11 cellular contexts compared by ENCODE assay signal in the genomic region with DNA sequence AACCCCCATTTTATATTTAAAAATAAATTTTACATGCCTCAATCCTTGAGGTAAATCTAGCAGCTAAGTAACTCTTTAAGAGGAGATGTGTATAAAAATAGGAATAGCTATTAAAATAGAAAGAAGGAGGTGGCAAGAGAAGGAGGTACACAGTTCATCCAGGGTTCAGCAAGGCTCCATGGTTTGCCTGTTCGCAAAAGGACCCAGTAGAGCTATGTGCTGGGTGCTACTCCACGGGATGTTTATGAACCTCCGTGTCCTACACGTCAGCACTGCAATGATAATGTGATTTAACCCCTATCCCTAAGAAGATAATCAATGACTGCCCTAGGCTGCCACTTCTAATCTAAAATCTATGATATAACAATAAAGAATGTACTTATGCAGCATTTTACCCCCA. TPM values are rescaled to one million over a fixed set of nuclear protein-coding genes. Genes with fewer than 3 reads are reported as not detected.
DNase-seq lines count a peak whose midpoint lies in the region; TF ChIP-seq lines count a peak whose summit lies in the region.
"Had no signal": no experiment of that assay in that cellular context is flagged by ENCODE, and none has a peak within 500 bp of the region (broad histone marks: within the 10 kb centered on the region; RNA-seq: fewer than 3 reads in every experiment).

No MANE protein-coding gene starts in this region.

- peaks cover 13% of the 10 kb centered on the region for H3K4me1 Mint-ChIP-seq in nephron

- intact Hi-C loops in ascending aorta (cut with DNase I), result loop anchor here (2.0 to 5.0 kb wide), 2 partner anchors 36 to 51 kb away; a partner anchor contains a TSS

- H4K20me1 ChIP-seq in BLaER1, result peaks cover 32% of the 10 kb centered on the region

- H3K9ac ChIP-seq in BLaER1, result no peak overlapping the region

- peak overlapping the region; percentile 86 for H3K4me2 ChIP-seq in BLaER1

- H3K36me3 ChIP-seq in BLaER1 (no peaks in the 10 kb centered on the region), ascending aorta (no peaks in the 10 kb centered on the region)

- no peak overlapping the region for H3K27ac ChIP-seq in BLaER1
- peak overlapping the region in 1 of 2 donors; percentile 58 for H3K27ac ChIP-seq in ascending aorta
- no peak overlapping the region for H3K27ac ChIP-seq in substantia nigra (ENCODE audit: low read depth, low read length, poor library complexity, severe bottlenecking)

- peaks cover 19% of the 10 kb centered on the region for H3K27me3 Mint-ChIP-seq in nephron (ENCODE audit: low read depth)

- TF ChIP-seq CTCF in GM12865 (IDR thresholded peaks at IDR 0.05; ENCODE audit: insufficient read depth, low read depth, low read length, missing control alignments) (no peak), ascending aorta (IDR thresholded peaks at IDR 0.05) (no peak), nephron (IDR thresholded peaks at IDR 0.05; ENCODE audit: unreplicated experiment in 3 of 3) (no peak)

- no peaks in the 10 kb centered on the region for H3K9me3 ChIP-seq in BLaER1
- H3K9me3 ChIP-seq in ascending aorta, result no peaks in the 10 kb centered on the region

- H3K4me3 Mint-ChIP-seq in nephron, result peak overlapping the region; percentile 78 to 84 (median 83)

- 0 out of 2 replicates have a peak, but pooled peaks cover 7% of the 10 kb centered on the region for H3K27me3 ChIP-seq in BLaER1
- H3K27me3 ChIP-seq in ascending aorta, result no peaks in the 10 kb centered on the region

- H3K27ac Mint-ChIP-seq in nephron, result no peak overlapping the region

- H3K9me3 Mint-ChIP-seq in nephron, result no peaks in the 10 kb centered on the region

- H3K4me1 ChIP-seq in BLaER1 (peaks cover 42% of the 10 kb centered on the region), ascending aorta (peaks cover 0 to 6% of the 10 kb centered on the region in 2 donors)

- in situ Hi-C loops in G401 (cut with HindIII; ENCODE audit: low sequenced_read_pairs), result no loop called here

- peak overlapping the region; percentile 84; the same call in 1 of the 2 replicates for H3K4me3 ChIP-seq in BLaER1
- peak overlapping the region; percentile 71; the same call in 1 of the 2 replicates for H3K4me3 ChIP-seq in GM12865 (ENCODE audit: low read depth, low read length)
- peak overlapping the region; percentile 58 to 99 for H3K4me3 ChIP-seq in ascending aorta

- DNase-seq in GM12865 (ENCODE audit: low read depth), result no peak
- DNase-seq in ascending aorta (ENCODE audit: low spot score in 2 of 2), result no peak
- DNase-seq in CD1c-positive myeloid dendritic cell (ENCODE audit: extremely low spot score), result no peak
- DNase-seq in substantia nigra (lab: John Stamatoyannopoulos, UW), result no peak
- no peak for DNase-seq in dermis blood vessel endothelial cell
- no peak for DNase-seq in G401 (ENCODE audit: low spot score)
- DNase-seq: activated CD8-positive, alpha-beta memory T cell treated with anti-CD3 and anti-CD28 coated beads, Interleukin-2, amount 50 U/mL, for 4 hours; glutamatergic neuron; NCI-H1092 had no signal

- no peaks in the 10 kb centered on the region for H3K36me3 Mint-ChIP-seq in nephron (ENCODE audit: low read depth)

RNA-seq across cellular contexts. Expression of a gene that starts 0.9 kb away (rescaled TPM):
- total RNA-seq in ascending aorta (10.4 TPM), dermis blood vessel endothelial cell (65.4 and 76.9 TPM in 2 replicates)
- total RNA-seq in G401 (2014; rRNA removed; shearing (Covaris generic)), result 1.7 and 3.3 TPM in 2 replicates

RNA-seq across cellular contexts. Expression of a gene that starts 5.3 kb away (rescaled TPM):
- total RNA-seq in ascending aorta (not detected), dermis blood vessel endothelial cell (not detected in 2 replicates)
- not detected in 2 replicates for total RNA-seq in G401 (2014; rRNA removed; shearing (Covaris generic))

RNA-seq across cellular contexts. Expression of a gene that starts 35.3 kb away (rescaled TPM):
- total RNA-seq in ascending aorta (19.2 TPM), dermis blood vessel endothelial cell (152 and 197 TPM in 2 replicates)
- 315 and 348 TPM in 2 replicates for total RNA-seq in G401 (2014; rRNA removed; shearing (Covaris generic))
